In genomic region chr11:112222303-112222702, GRCh38 we compare ENCODE assay signal across 1 cellular context.
TF ChIP-seq lines count a peak whose summit lies in the region.

No MANE protein-coding gene starts in this region.

TF ChIP-seq in IMR-90, 13 proteins besides CTCF, POLR2A, EP300 and RAD21:
- TF ChIP-seq MXI1 (IDR thresholded peaks at IDR 0.05; ENCODE audit: borderline replicate concordance, low read depth, low read length), result no peak
- no peak for TF ChIP-seq CEBPB (IDR thresholded peaks at IDR 0.05; ENCODE audit: low read depth, low read length)
- TF ChIP-seq RFX5 (IDR thresholded peaks at IDR 0.05; ENCODE audit: low read depth, low read length), result no peak
- no peak for TF ChIP-seq ELK1 (IDR thresholded peaks at IDR 0.05; ENCODE audit: borderline replicate concordance, low read depth, low read length)
- TF ChIP-seq CHD1 (IDR thresholded peaks at IDR 0.05; ENCODE audit: low read depth, low read length), result no peak
- TF ChIP-seq MAZ (IDR thresholded peaks at IDR 0.05; ENCODE audit: borderline replicate concordance, low read depth, low read length), result no peak
- no peak for TF ChIP-seq FOS (IDR thresholded peaks at IDR 0.05; ENCODE audit: low read depth, low read length)
- no peak for TF ChIP-seq RCOR1 (IDR thresholded peaks at IDR 0.05; ENCODE audit: insufficient replicate concordance, low read length)
- TF ChIP-seq BHLHE40 (IDR thresholded peaks at IDR 0.05; ENCODE audit: low read depth, low read length), result no peak
- TF ChIP-seq USF2 (IDR thresholded peaks at IDR 0.05; ENCODE audit: low read depth, low read length), result no peak
- TF ChIP-seq NFE2L2 (IDR thresholded peaks at IDR 0.05; ENCODE audit: low read depth, low read length), result no peak
- no peak for TF ChIP-seq MAFK (IDR thresholded peaks at IDR 0.05; ENCODE audit: low read depth, low read length)
- TF ChIP-seq SMC3 (IDR thresholded peaks at IDR 0.05; ENCODE audit: low read depth, low read length), result no peak
